18 cellular contexts compared by ENCODE assay signal in the genomic region with DNA sequence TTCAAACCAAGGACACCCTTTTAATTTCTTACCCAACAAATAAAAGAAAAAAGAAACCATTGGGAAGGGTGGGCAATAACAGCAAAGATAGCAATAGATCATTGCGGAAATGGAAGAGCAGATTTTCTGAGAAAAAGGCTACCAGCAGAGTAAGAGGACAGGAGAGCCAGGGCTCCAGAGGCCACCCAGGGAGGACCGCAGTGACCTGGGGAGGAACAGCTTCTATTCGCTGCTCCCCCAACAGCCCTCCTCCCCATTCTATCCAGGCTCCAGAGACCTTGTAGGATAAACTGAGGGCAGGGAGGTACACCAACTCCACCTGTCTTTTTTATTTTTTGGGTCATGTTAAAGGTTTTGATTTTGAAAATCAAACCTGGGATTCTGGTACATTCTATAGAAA. TPM values are rescaled to one million over a fixed set of nuclear protein-coding genes. Genes with fewer than 3 reads are reported as not detected.
DNase-seq lines count a peak whose midpoint lies in the region; ATAC-seq and TF ChIP-seq lines count a peak whose summit lies in the region.
"Had no signal": no experiment of that assay in that cellular context is flagged by ENCODE, and none has a peak within 500 bp of the region (broad histone marks: within the 10 kb centered on the region; RNA-seq: fewer than 3 reads in every experiment).

No MANE protein-coding gene starts in this region.

- H3K4me3 ChIP-seq in RWPE2 (ENCODE audit: severe bottlenecking), result no peak overlapping the region
- H3K4me3 ChIP-seq: BLaER1, HAP-1 had no signal

- peak overlapping the region; percentile 80 for H3K27ac ChIP-seq in RWPE2 (ENCODE audit: poor library complexity, severe bottlenecking)
- H3K27ac ChIP-seq: 22Rv1, BLaER1, C4-2B had no signal

- H3K4me1 ChIP-seq in RWPE2 (ENCODE audit: insufficient read depth, poor library complexity, severe bottlenecking), result peaks cover 30% of the 10 kb centered on the region
- H3K4me1 ChIP-seq: Caco-2 had no signal

- H3K4me3 Mint-ChIP-seq in activated T-cell treated with anti-CD3 and anti-CD28 coated beads, Interleukin-2, amount 50 U/mL, for 72 hours, result no peak overlapping the region
- H3K4me3 Mint-ChIP-seq in type B pancreatic cell, result no peak overlapping the region
- H3K4me3 Mint-ChIP-seq: B cell; CD4-positive, CD25-positive, alpha-beta regulatory T cell; CD8-positive, alpha-beta T cell had no signal

- H3K27me3 ChIP-seq in RWPE2 (ENCODE audit: insufficient read depth, poor library complexity, severe bottlenecking), result no peaks in the 10 kb centered on the region
- H3K27me3 ChIP-seq: BLaER1 had no signal

- no peak for ATAC-seq in activated T-cell treated with anti-CD3 and anti-CD28 coated beads, Interleukin-2, amount 50 U/mL, for 72 hours (replicated peaks in 1 of 2)
- ATAC-seq in RWPE2 (ENCODE audit: low read depth), result no peak
- no peak for ATAC-seq in left lobe of liver
- ATAC-seq in HG02610 (IDR thresholded peaks at IDR 0.05; ENCODE audit: unreplicated experiment), result no peak
- ATAC-seq: CD8-positive, alpha-beta T cell had no signal

- H3K27me3 Mint-ChIP-seq in activated T-cell treated with anti-CD3 and anti-CD28 coated beads, Interleukin-2, amount 50 U/mL, for 72 hours (ENCODE audit: low read depth), result no peaks in the 10 kb centered on the region
- no peaks in the 10 kb centered on the region for H3K27me3 Mint-ChIP-seq in type B pancreatic cell

- no peak for DNase-seq in activated T-cell treated with anti-CD3 and anti-CD28 coated beads, Interleukin-2, amount 50 U/mL, for 72 hours
- no peak for DNase-seq in activated T-cell treated with anti-CD3 and anti-CD28 coated beads, Interleukin-2, amount 50 U/mL, for 48 hours
- DNase-seq in RWPE2 (ENCODE audit: low spot score), result no peak
- peak; percentile 5 for DNase-seq in left lobe of liver (ENCODE audit: low spot score)
- peak; percentile 15 for DNase-seq in type B pancreatic cell (ENCODE audit: extremely low spot score, unreplicated experiment)
- no peak for DNase-seq in activated naive CD4-positive, alpha-beta T cell treated with anti-CD3 and anti-CD28 coated beads, Interleukin-2, amount 50 U/mL, for 16 hours
- DNase-seq: Caco-2; CD4-positive, CD25-positive, alpha-beta regulatory T cell; CD8-positive, alpha-beta T cell; DMS153; DND-41; GOT3 had no signal

- no peaks in the 10 kb centered on the region for H3K4me1 Mint-ChIP-seq in activated T-cell treated with anti-CD3 and anti-CD28 coated beads, Interleukin-2, amount 50 U/mL, for 72 hours (ENCODE audit: low read depth)
- peaks cover 20% of the 10 kb centered on the region for H3K4me1 Mint-ChIP-seq in type B pancreatic cell (ENCODE audit: unreplicated experiment)
- H3K4me1 Mint-ChIP-seq: CD4-positive, CD25-positive, alpha-beta regulatory T cell had no signal

- no peaks in the 10 kb centered on the region for H3K36me3 ChIP-seq in RWPE2 (ENCODE audit: low read depth)
- H3K36me3 ChIP-seq: BLaER1 had no signal

- H3K9me3 Mint-ChIP-seq in activated T-cell treated with anti-CD3 and anti-CD28 coated beads, Interleukin-2, amount 50 U/mL, for 72 hours, result no peaks in the 10 kb centered on the region
- H3K9me3 Mint-ChIP-seq in type B pancreatic cell, result peaks cover 3% of the 10 kb centered on the region
- H3K9me3 Mint-ChIP-seq: CD8-positive, alpha-beta T cell had no signal

- no peak for TF ChIP-seq CTCF in RWPE2 (IDR thresholded peaks at IDR 0.05; ENCODE audit: poor library complexity, severe bottlenecking)
- no peak for TF ChIP-seq CTCF in type B pancreatic cell (conservative IDR thresholded peaks at IDR 0.05)

- peak overlapping the region; percentile 54 for H3K27ac Mint-ChIP-seq in activated T-cell treated with anti-CD3 and anti-CD28 coated beads, Interleukin-2, amount 50 U/mL, for 72 hours
- H3K27ac Mint-ChIP-seq in type B pancreatic cell, result no peak overlapping the region
- H3K27ac Mint-ChIP-seq: B cell; CD4-positive, CD25-positive, alpha-beta regulatory T cell; CD8-positive, alpha-beta T cell had no signal

- no peaks in the 10 kb centered on the region for H3K9me3 ChIP-seq in RWPE2 (ENCODE audit: severe bottlenecking)
- H3K9me3 ChIP-seq: Caco-2, HAP-1 had no signal

- H3K36me3 Mint-ChIP-seq in activated T-cell treated with anti-CD3 and anti-CD28 coated beads, Interleukin-2, amount 50 U/mL, for 72 hours (ENCODE audit: insufficient read depth in 2 of 2), result no peaks in the 10 kb centered on the region
- H3K36me3 Mint-ChIP-seq in type B pancreatic cell, result no peaks in the 10 kb centered on the region
- H3K36me3 Mint-ChIP-seq: CD4-positive, CD25-positive, alpha-beta regulatory T cell; CD8-positive, alpha-beta T cell had no signal

RNA-seq across cellular contexts. Expression of a gene that starts 59.8 kb away (rescaled TPM):
- total RNA-seq in activated T-cell treated with anti-CD3 and anti-CD28 coated beads, Interleukin-2, amount 50 U/mL, for 72 hours, result not detected
- total RNA-seq in left lobe of liver, result 0.75 TPM
- 1.9 and 3.9 TPM in 2 replicates for total RNA-seq in type B pancreatic cell (ENCODE audit: low replicate concordance)
- total RNA-seq: Caco-2; CD4-positive, CD25-positive, alpha-beta regulatory T cell; CD8-positive, alpha-beta T cell had no signal

Comparison
In these comparisons a context has a peak if more than half of its experiments do, and no peak if none do; other contexts are left out.
1. DNase-seq: peak in left lobe of liver (single experiment) and type B pancreatic cell (single experiment); none in activated T-cell treated with anti-CD3 and anti-CD28 coated beads, Interleukin-2, amount 50 U/mL, for 72 hours (0 of 2), activated T-cell treated with anti-CD3 and anti-CD28 coated beads, Interleukin-2, amount 50 U/mL, for 48 hours (0 of 2), RWPE2 (single experiment) and activated naive CD4-positive, alpha-beta T cell treated with anti-CD3 and anti-CD28 coated beads, Interleukin-2, amount 50 U/mL, for 16 hours (single experiment).